29 cellular contexts compared by ENCODE assay signal in the genomic region with DNA sequence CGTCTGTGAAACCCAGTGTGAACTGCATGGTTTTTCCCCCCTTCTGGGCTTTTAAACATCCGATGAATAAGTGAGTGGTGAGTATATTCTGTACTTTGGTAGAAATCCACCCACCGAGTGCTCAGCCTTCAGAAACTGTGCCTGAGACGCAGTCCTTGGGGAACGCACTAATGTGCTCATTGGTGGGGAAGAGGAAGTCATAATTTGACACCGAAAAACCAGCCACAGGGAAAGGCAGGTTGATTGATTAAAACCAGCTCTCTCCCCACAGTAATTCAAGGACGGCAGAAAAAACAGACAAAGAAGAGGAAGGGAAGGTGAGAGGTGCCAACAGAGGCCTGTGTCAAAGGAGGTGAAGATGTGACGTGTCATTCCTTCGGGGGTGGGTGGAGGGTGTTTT. TPM values are rescaled to one million over a fixed set of nuclear protein-coding genes. Genes with fewer than 3 reads are reported as not detected.
"Had no signal": no experiment of that assay in that cellular context is flagged by ENCODE, and none has a peak within 500 bp of the region (broad histone marks: within the 10 kb centered on the region; RNA-seq: fewer than 3 reads in every experiment).

No MANE protein-coding gene starts in this region.

- DNase-seq: activated CD4-positive, alpha-beta T cell treated with anti-CD3 and anti-CD28 coated beads, Interleukin-2, amount 50 U/mL, for 4 hours; activated CD8-positive, alpha-beta memory T cell treated with anti-CD3 and anti-CD28 coated beads, Interleukin-2, amount 50 U/mL, for 48 hours; activated naive CD4-positive, alpha-beta T cell; activated T-cell treated with anti-CD3 and anti-CD28 coated beads, Interleukin-2, amount 50 U/mL, for 4 hours; adrenal gland; erythroblast; foreskin fibroblast; hippocampal formation; midbrain; natural killer cell; small intestine; stimulated activated CD4-positive, alpha-beta T cell treated with anti-CD3 and anti-CD28 coated beads, Interleukin-2, amount 100 ng/mL, for 24 hours; T-helper 1 cell; T-helper 9 cell; testis; trophoblast cell had no signal

- H3K4me1 ChIP-seq: adrenal gland, parathyroid adenoma, testis had no signal

- H3K27ac ChIP-seq: adrenal gland, coronary artery, parathyroid adenoma, testis, vagina had no signal

- H3K27me3 ChIP-seq: adrenal gland, testis, vagina had no signal

- H3K36me3 ChIP-seq: adrenal gland had no signal

- H3K9me3 ChIP-seq: adrenal gland, testis, vagina had no signal

- H3K4me3 Mint-ChIP-seq: activated naive CD8-positive, alpha-beta T cell; activated T-cell treated with anti-CD3 and anti-CD28 coated beads, Interleukin-2, amount 50 U/mL, for 4 hours; natural killer cell; stimulated activated effector memory CD8-positive, alpha-beta T cell treated with anti-CD3 and anti-CD28 coated beads, Interleukin-12 subunit alpha, Interleukin-12 subunit beta, amount 100 ng/mL, for 72 hours; WTC11 had no signal

- H3K9me3 Mint-ChIP-seq: activated T-cell treated with anti-CD3 and anti-CD28 coated beads, Interleukin-2, amount 50 U/mL, for 4 hours; activated T-helper 2 cell treated with anti-CD3 and anti-CD28 coated beads, Interferon-gamma antibody, Interleukin-2, Interleukin-4, amounts not matched to agents 10 μg/mL and 5 μg/mL and 100 μg/mL, durations not matched to agents 14 hours and 24 hours and 36 hours; natural killer cell; stimulated activated effector memory CD8-positive, alpha-beta T cell treated with anti-CD3 and anti-CD28 coated beads, Interleukin-12 subunit alpha, Interleukin-12 subunit beta, amount 100 ng/mL, for 72 hours; WTC11 had no signal

- ATAC-seq: activated T-cell treated with anti-CD3 and anti-CD28 coated beads, Interleukin-2, amount 50 U/mL, for 4 hours; natural killer cell; sciatic nerve; stimulated activated effector memory CD8-positive, alpha-beta T cell treated with anti-CD3 and anti-CD28 coated beads, Interleukin-12 subunit alpha, Interleukin-12 subunit beta, amount 100 ng/mL, for 72 hours; WTC11 had no signal

- H3K4me1 Mint-ChIP-seq: natural killer cell; stimulated activated effector memory CD8-positive, alpha-beta T cell treated with anti-CD3 and anti-CD28 coated beads, Interleukin-12 subunit alpha, Interleukin-12 subunit beta, amount 100 ng/mL, for 72 hours had no signal

- H3K36me3 Mint-ChIP-seq: activated naive CD8-positive, alpha-beta T cell; natural killer cell; stimulated activated effector memory CD8-positive, alpha-beta T cell treated with anti-CD3 and anti-CD28 coated beads, Interleukin-12 subunit alpha, Interleukin-12 subunit beta, amount 100 ng/mL, for 72 hours; WTC11 had no signal

- H3K27me3 Mint-ChIP-seq: activated naive CD8-positive, alpha-beta T cell had no signal

- H3K27ac Mint-ChIP-seq: activated naive CD8-positive, alpha-beta T cell; activated T-helper 2 cell treated with anti-CD3 and anti-CD28 coated beads, Interferon-gamma antibody, Interleukin-2, Interleukin-4, amounts not matched to agents 10 μg/mL and 5 μg/mL and 100 μg/mL, durations not matched to agents 14 hours and 24 hours and 36 hours; natural killer cell; stimulated activated effector memory CD8-positive, alpha-beta T cell treated with anti-CD3 and anti-CD28 coated beads, Interleukin-12 subunit alpha, Interleukin-12 subunit beta, amount 100 ng/mL, for 72 hours; WTC11 had no signal

- H3K4me3 ChIP-seq: adrenal gland, coronary artery, testis, vagina had no signal

RNA-seq across cellular contexts. Expression of a gene that starts 21.7 kb away (rescaled TPM):
- total RNA-seq: activated CD8-positive, alpha-beta memory T cell treated with anti-CD3 and anti-CD28 coated beads for 36 hours; activated T-cell treated with anti-CD3 and anti-CD28 coated beads, Interleukin-2, amount 50 U/mL, for 4 hours; activated T-helper 2 cell treated with anti-CD3 and anti-CD28 coated beads, Interferon-gamma antibody, Interleukin-2, Interleukin-4, amounts not matched to agents 10 μg/mL and 5 μg/mL and 100 μg/mL, durations not matched to agents 14 hours and 24 hours and 36 hours; bronchial epithelial cell; fibroblast of lung; pulmonary artery endothelial cell; sciatic nerve had no signal
- polyA plus RNA-seq: fibroblast of lung, liver had no signal
